In genomic region chr10:12791728-12792127, GRCh38 we compare ENCODE assay signal across 33 cellular contexts.
"Had no signal": no experiment of that assay in that cellular context is flagged by ENCODE, and none has a peak within 500 bp of the region (broad histone marks: within the 10 kb centered on the region; RNA-seq: fewer than 3 reads in every experiment).

No MANE protein-coding gene starts in this region.

- H3K4me1 ChIP-seq: adrenal gland, ascending aorta, body of pancreas, breast epithelium had no signal

- H3K4me3 ChIP-seq: adrenal gland, ascending aorta, body of pancreas, breast epithelium, cardiac muscle cell had no signal

- H3K36me3 ChIP-seq: adrenal gland, ascending aorta, brain microvascular endothelial cell, breast epithelium, cardiac muscle cell had no signal

- H3K27me3 ChIP-seq: adrenal gland, ascending aorta, body of pancreas, brain microvascular endothelial cell, breast epithelium, cardiac muscle cell had no signal

- ATAC-seq: activated naive CD4-positive, alpha-beta T cell treated with anti-CD3 and anti-CD28 coated beads, Interleukin-2, amount 50 U/mL, for 72 hours; activated naive CD8-positive, alpha-beta T cell treated with anti-CD3 and anti-CD28 coated beads, Interleukin-2, amount 50 U/mL, for 24 hours; activated T-cell treated with anti-CD3 and anti-CD28 coated beads, Interleukin-2, amount 50 U/mL, for 4 hours; activated T-cell treated with anti-CD3 and anti-CD28 coated beads, Interleukin-2, amount 50 U/mL, for 72 hours; activated T-helper 17 cell treated with anti-CD3 and anti-CD28 coated beads, Interleukin-2, amount 50 U/mL, for 72 hours; body of pancreas had no signal

- DNase-seq: activated effector memory CD4-positive, alpha-beta T cell treated with anti-CD3 and anti-CD28 coated beads, Interleukin-2, amount 50 U/mL, for 16 hours; activated effector memory CD4-positive, alpha-beta T cell treated with Interleukin-2 at 50 U/mL for 16 hours; activated gamma-delta T cell; activated gamma-delta T cell treated with Interleukin-2 at 50 U/mL for 16 hours; activated naive CD4-positive, alpha-beta T cell; activated naive CD4-positive, alpha-beta T cell treated with anti-CD3 and anti-CD28 coated beads for 36 hours; activated naive CD4-positive, alpha-beta T cell treated with anti-CD3 and anti-CD28 coated beads, Interleukin-2, amount 10 ng/mL, durations not matched to agents 7 days and 5 days; activated naive CD4-positive, alpha-beta T cell treated with anti-CD3 and anti-CD28 coated beads, Interleukin-2, amount 50 U/mL, for 16 hours; activated naive CD4-positive, alpha-beta T cell treated with Interleukin-2 at 50 U/mL for 16 hours; activated naive CD8-positive, alpha-beta T cell treated with anti-CD3 and anti-CD28 coated beads for 36 hours; activated naive CD8-positive, alpha-beta T cell treated with anti-CD3 and anti-CD28 coated beads, Interleukin-2, amount 10 ng/mL, durations not matched to agents 7 days and 5 days; activated naive CD8-positive, alpha-beta T cell treated with anti-CD3 and anti-CD28 coated beads, Interleukin-2, amount 50 U/mL, for 24 hours; activated T-cell treated with anti-CD3 and anti-CD28 coated beads, Interleukin-2, amount 50 U/mL, for 24 hours; activated T-cell treated with anti-CD3 and anti-CD28 coated beads, Interleukin-2, amount 50 U/mL, for 4 hours; activated T-cell treated with anti-CD3 and anti-CD28 coated beads, Interleukin-2, amount 50 U/mL, for 48 hours; activated T-cell treated with anti-CD3 and anti-CD28 coated beads, Interleukin-2, amount 50 U/mL, for 72 hours; adrenal gland; amniotic stem cell; amygdala; anterior cingulate cortex; aorta; body of pancreas; brain microvascular endothelial cell; caudate nucleus; central memory CD4-positive, alpha-beta T cell; cerebellar nuclear complex had no signal

- H3K9me3 ChIP-seq: adrenal gland, ascending aorta, body of pancreas, breast epithelium had no signal

- H3K27ac ChIP-seq: adrenal gland, ascending aorta, body of pancreas, brain microvascular endothelial cell, breast epithelium, cardiac muscle cell had no signal

- FAIRE-seq: astrocyte, bronchial epithelial cell had no signal
